Comparison of ENCODE assay signal across 18 cellular contexts in genomic region chr15:90029024-90029423, GRCh38. TPM values are rescaled to one million over a fixed set of nuclear protein-coding genes. Genes with fewer than 3 reads are reported as not detected.
A peak's percentile ranks its signal among the peaks of the same experiment; 100 is the strongest.
DNase-seq lines count a peak whose midpoint lies in the region; ATAC-seq, FAIRE-seq and TF ChIP-seq lines count a peak whose summit lies in the region.
"Had no signal": no experiment of that assay in that cellular context is flagged by ENCODE, and none has a peak within 500 bp of the region (broad histone marks: within the 10 kb centered on the region; RNA-seq: fewer than 3 reads in every experiment).

No MANE protein-coding gene starts in this region.

- H3K27me3 ChIP-seq in Caco-2 (replicated peaks; ENCODE audit: control insufficient read depth, insufficient read depth, low read length): no peaks in the 10 kb centered on the region
- no peaks in the 10 kb centered on the region for H3K27me3 ChIP-seq in pancreas
- H3K27me3 ChIP-seq: suprapubic skin had no signal

- DNase-seq in Caco-2 (peak; percentile 58 to 75), NCI-H146 treated with DMSO at 0.1 percent for 48 hours (lab: John Stamatoyannopoulos, UW; ENCODE audit: unreplicated experiment) (peak; percentile 48), pancreas (peak in 4 of 6 donors; percentile 11 to 80 (median 72)), NCI-H1092 treated with DMSO at 0.1 percent for 48 hours (lab: John Stamatoyannopoulos, UW) (no peak), hepatic stellate cell (ENCODE audit: low spot score) (no peak), frontal cortex (ENCODE audit: low spot score in 2 of 2) (no peak)
- DNase-seq in activated CD4-positive, alpha-beta memory T cell treated with anti-CD3 and anti-CD28 coated beads, Interleukin-2, amount 10 ng/mL, durations not matched to agents 7 days and 5 days: no peak
- DNase-seq: activated CD4-positive, alpha-beta T cell treated with anti-CD3 and anti-CD28 coated beads, Interleukin-2, amount 10 ng/mL, durations not matched to agents 7 days and 5 days; activated CD8-positive, alpha-beta memory T cell treated with anti-CD3 and anti-CD28 coated beads, Interleukin-2, amount 50 U/mL, for 4 hours; activated gamma-delta T cell; KBM-7; NCI-H2081 treated with DMSO at 0.1 percent for 48 hours; NCI-H510A; SHP77 treated with DMSO at 0.1 percent for 48 hours; T-helper 1 cell had no signal

- H3K27ac ChIP-seq in pancreas: peak overlapping the region in 2 of 4 donors; percentile 63 to 74
- H3K27ac ChIP-seq: suprapubic skin had no signal

- H3K27me3 Mint-ChIP-seq in Caco-2 (ENCODE audit: insufficient read depth, unreplicated experiment): no peaks in the 10 kb centered on the region
- H3K27me3 Mint-ChIP-seq in activated CD4-positive, alpha-beta memory T cell treated with anti-CD3 and anti-CD28 coated beads, Interleukin-2, amount 10 ng/mL, durations not matched to agents 7 days and 5 days: no peaks in the 10 kb centered on the region
- H3K27me3 Mint-ChIP-seq: activated CD4-positive, alpha-beta T cell treated with anti-CD3 and anti-CD28 coated beads, Interleukin-2, amount 10 ng/mL, durations not matched to agents 7 days and 5 days had no signal

- H3K36me3 ChIP-seq in Caco-2 (ENCODE audit: control insufficient read depth, insufficient read depth, low read length) (no peaks in the 10 kb centered on the region), pancreas (no peaks in the 10 kb centered on the region)
- H3K36me3 ChIP-seq: suprapubic skin had no signal

- H3K4me1 ChIP-seq in Caco-2: peaks cover 23% of the 10 kb centered on the region
- H3K4me1 ChIP-seq in pancreas: peaks cover 32 to 62% (median 44%) of the 10 kb centered on the region in 3 donors

- peak; percentile 85 to 91 (median 88) for ATAC-seq in pancreas
- ATAC-seq: esophagus mucosa had no signal

- no peak overlapping the region for H3K4me3 Mint-ChIP-seq in Caco-2 (ENCODE audit: unreplicated experiment)
- no peak overlapping the region for H3K4me3 Mint-ChIP-seq in activated CD4-positive, alpha-beta memory T cell treated with anti-CD3 and anti-CD28 coated beads, Interleukin-2, amount 10 ng/mL, durations not matched to agents 7 days and 5 days
- H3K4me3 Mint-ChIP-seq: activated CD4-positive, alpha-beta T cell treated with anti-CD3 and anti-CD28 coated beads, Interleukin-2, amount 10 ng/mL, durations not matched to agents 7 days and 5 days had no signal

- no peaks in the 10 kb centered on the region for H3K36me3 Mint-ChIP-seq in Caco-2 (ENCODE audit: insufficient read depth, unreplicated experiment)
- peaks cover 9% of the 10 kb centered on the region for H3K36me3 Mint-ChIP-seq in activated CD4-positive, alpha-beta memory T cell treated with anti-CD3 and anti-CD28 coated beads, Interleukin-2, amount 10 ng/mL, durations not matched to agents 7 days and 5 days (ENCODE audit: low read depth)

- POLR2A ChIA-PET in Caco-2 (lab: Charles Lee): no interaction called here
- POLR2A ChIA-PET in activated CD4-positive, alpha-beta memory T cell treated with anti-CD3 and anti-CD28 coated beads, Interleukin-2, amount 10 ng/mL, durations not matched to agents 7 days and 5 days (lab: Charles Lee): no interaction called here

- WGBS in pancreas, 2 donors: 10 to 12% methylated on average over 1 of the region's 1 CpG

- CTCF ChIA-PET in Caco-2 (lab: Charles Lee): no interaction called here
- CTCF ChIA-PET in activated CD4-positive, alpha-beta memory T cell treated with anti-CD3 and anti-CD28 coated beads, Interleukin-2, amount 10 ng/mL, durations not matched to agents 7 days and 5 days (lab: Charles Lee): no interaction called here

- FAIRE-seq in islet of Langerhans (lab: Jason Lieb, UNC) (peak; percentile 21), pancreas (lab: Jason Lieb, UNC) (peak; percentile 34), frontal cortex (lab: Jason Lieb, UNC) (no peak)

- H3K4me3 ChIP-seq in Caco-2 (ENCODE audit: low read depth, low read length) (no peak overlapping the region), pancreas (no peak overlapping the region)
- H3K4me3 ChIP-seq: suprapubic skin had no signal

- no TSS peak for BruUV-seq in Caco-2 (replicated peaks; lab: Mats Ljungman, UMichigan)

- H3K9me3 Mint-ChIP-seq in Caco-2 (ENCODE audit: unreplicated experiment): no peaks in the 10 kb centered on the region
- no peaks in the 10 kb centered on the region for H3K9me3 Mint-ChIP-seq in activated CD4-positive, alpha-beta memory T cell treated with anti-CD3 and anti-CD28 coated beads, Interleukin-2, amount 10 ng/mL, durations not matched to agents 7 days and 5 days

- TF ChIP-seq CTCF in Caco-2 (IDR thresholded peaks at IDR 0.05; ENCODE audit: insufficient read depth in 1 of 2, low read depth in 1 of 2, low read length in 1 of 2, severe bottlenecking in 1 of 2, unreplicated experiment in 1 of 2) (no peak), pancreas (IDR thresholded peaks at IDR 0.05) (no peak)

- no peak overlapping the region for H3K27ac Mint-ChIP-seq in Caco-2 (ENCODE audit: unreplicated experiment)
- no peak overlapping the region for H3K27ac Mint-ChIP-seq in activated CD4-positive, alpha-beta memory T cell treated with anti-CD3 and anti-CD28 coated beads, Interleukin-2, amount 10 ng/mL, durations not matched to agents 7 days and 5 days
- H3K27ac Mint-ChIP-seq: activated CD4-positive, alpha-beta T cell treated with anti-CD3 and anti-CD28 coated beads, Interleukin-2, amount 10 ng/mL, durations not matched to agents 7 days and 5 days had no signal

- H3K4me1 Mint-ChIP-seq in Caco-2 (ENCODE audit: low read depth, unreplicated experiment): peaks cover 13% of the 10 kb centered on the region
- H3K4me1 Mint-ChIP-seq in activated CD4-positive, alpha-beta memory T cell treated with anti-CD3 and anti-CD28 coated beads, Interleukin-2, amount 10 ng/mL, durations not matched to agents 7 days and 5 days: peaks cover 47% of the 10 kb centered on the region

- H3K9me3 ChIP-seq in Caco-2 (no peaks in the 10 kb centered on the region), pancreas (no peaks in the 10 kb centered on the region)
- H3K9me3 ChIP-seq: suprapubic skin had no signal

- intact Hi-C loops in Caco-2 (cut with micrococcal nuclease; ENCODE audit: unreplicated experiment) (no loop called here), pancreas (cut with DNase I) (no loop called here)

RNA-seq across cellular contexts. Expression of gene ZNF710, which starts 27.9 kb away (rescaled TPM):
- 16.5 and 21.4 TPM in 2 replicates for total RNA-seq in Caco-2 (2022)
- 100 to 1,000 TPM in 1 of 6 donors, 10 to 100 TPM in 5; 31.9 to 298 (median 36.4) TPM for total RNA-seq in pancreas
- 100 to 1,000 TPM in 1 of 2 donors, 10 to 100 TPM in 1; 69.2 to 128 TPM for polyA plus RNA-seq in pancreas
- total RNA-seq in activated CD4-positive, alpha-beta memory T cell treated with anti-CD3 and anti-CD28 coated beads, Interleukin-2, amount 10 ng/mL, durations not matched to agents 7 days and 5 days: 10 to 100 TPM; 19.4 to 20.7 TPM
- 6.5 TPM for total RNA-seq in frontal cortex

Comparison
In these comparisons a context has a peak if more than half of its experiments do, and no peak if none do; other contexts are left out.
1. DNase-seq: peak in Caco-2 (2 of 2), NCI-H146 treated with DMSO at 0.1 percent for 48 hours (single experiment) and pancreas (4 of 6); none in NCI-H1092 treated with DMSO at 0.1 percent for 48 hours (single experiment), hepatic stellate cell (single experiment), activated CD4-positive, alpha-beta memory T cell treated with anti-CD3 and anti-CD28 coated beads, Interleukin-2, amount 10 ng/mL, durations not matched to agents 7 days and 5 days (single experiment) and frontal cortex (0 of 2).